Comparison of ENCODE assay signal across 16 cellular contexts in genomic region chr5:20157089-20157488, GRCh38.
DNase-seq lines count a peak whose midpoint lies in the region; ATAC-seq and TF ChIP-seq lines count a peak whose summit lies in the region.
"Had no signal": no experiment of that assay in that cellular context is flagged by ENCODE, and none has a peak within 500 bp of the region (broad histone marks: within the 10 kb centered on the region; RNA-seq: fewer than 3 reads in every experiment).

No MANE protein-coding gene starts in this region.

- no peaks in the 10 kb centered on the region for H3K79me2 ChIP-seq in fibroblast of lung (ENCODE audit: control insufficient read depth, insufficient read depth, low read length)

- ATAC-seq in HG03175 (IDR thresholded peaks at IDR 0.05; ENCODE audit: unreplicated experiment) = no peak
- no peak for ATAC-seq in natural killer cell treated with Interleukin-12 subunit alpha and Interleukin-12 subunit beta and Interleukin-15 and Interleukin-18, amount 100 ng/mL, for 72 hours
- ATAC-seq: A549; CD8-positive, alpha-beta T cell; GM23338; K562 had no signal

- no peaks in the 10 kb centered on the region for H3K27me3 Mint-ChIP-seq in natural killer cell treated with Interleukin-12 subunit alpha and Interleukin-12 subunit beta and Interleukin-15 and Interleukin-18, amount 100 ng/mL, for 72 hours

- H3K4me3 Mint-ChIP-seq in natural killer cell treated with Interleukin-12 subunit alpha and Interleukin-12 subunit beta and Interleukin-15 and Interleukin-18, amount 100 ng/mL, for 72 hours = no peak overlapping the region
- H3K4me3 Mint-ChIP-seq: CD14-positive monocyte; CD8-positive, alpha-beta T cell; GM23338 had no signal

- no peak overlapping the region for H3K27ac Mint-ChIP-seq in natural killer cell treated with Interleukin-12 subunit alpha and Interleukin-12 subunit beta and Interleukin-15 and Interleukin-18, amount 100 ng/mL, for 72 hours
- H3K27ac Mint-ChIP-seq: CD14-positive monocyte; CD8-positive, alpha-beta T cell; GM23338 had no signal

- no peak for TF ChIP-seq CTCF in fibroblast of lung (conservative IDR thresholded peaks at IDR 0.05 in 1 of 2, IDR thresholded peaks at IDR 0.05 in 1 of 2; ENCODE audit: low read depth in 1 of 2, low read length in 2 of 2)

- no peak overlapping the region for H2AFZ ChIP-seq in fibroblast of lung (ENCODE audit: low read length)
- H2AFZ ChIP-seq: GM23338 had no signal

- H3K4me1 ChIP-seq in adipocyte (ENCODE audit: control insufficient read depth, insufficient read depth, low read length) (no peaks in the 10 kb centered on the region), fibroblast of lung (ENCODE audit: control insufficient read depth, extremely low read depth, insufficient read depth, low read length) (no peaks in the 10 kb centered on the region)
- H3K4me1 ChIP-seq: A549 had no signal

- no peak overlapping the region for H3K27ac ChIP-seq in fibroblast of lung (ENCODE audit: insufficient read depth, low read length)
- H3K27ac ChIP-seq: A549 had no signal

- H3K9me3 ChIP-seq in adipocyte (ENCODE audit: control insufficient read depth, low read length) (no peaks in the 10 kb centered on the region), fibroblast of lung (ENCODE audit: control insufficient read depth, insufficient read depth, low read depth, low read length) (no peaks in the 10 kb centered on the region)
- H3K9me3 ChIP-seq: A549 had no signal

- H3K4me3 ChIP-seq in adipocyte (ENCODE audit: low read length) (no peak overlapping the region), fibroblast of lung (replicated peaks in 1 of 4; ENCODE audit: control extremely low read depth in 1 of 4, insufficient read depth in 1 of 4, low read depth in 3 of 4, low read length in 4 of 4) (no peak overlapping the region)
- H3K4me3 ChIP-seq: A549, GM23338, K562 had no signal

- no peak overlapping the region for H3K4me2 ChIP-seq in fibroblast of lung (ENCODE audit: extremely low read depth, insufficient read depth, low read length)
- H3K4me2 ChIP-seq: A549, GM23338 had no signal

- H3K9me3 Mint-ChIP-seq in natural killer cell treated with Interleukin-12 subunit alpha and Interleukin-12 subunit beta and Interleukin-15 and Interleukin-18, amount 100 ng/mL, for 72 hours = peaks cover 8% of the 10 kb centered on the region

- H4K20me1 ChIP-seq in fibroblast of lung (ENCODE audit: control insufficient read depth, extremely low read depth, insufficient read depth, low read length) = no peaks in the 10 kb centered on the region

- H3K27me3 ChIP-seq in adipocyte (replicated peaks; ENCODE audit: control insufficient read depth, insufficient read depth, low read length) (no peaks in the 10 kb centered on the region), fibroblast of lung (ENCODE audit: control insufficient read depth, insufficient read depth, low read length) (no peaks in the 10 kb centered on the region)

- H3K36me3 ChIP-seq in adipocyte (ENCODE audit: control insufficient read depth, insufficient read depth, low read length, severe bottlenecking) (no peaks in the 10 kb centered on the region), fibroblast of lung (ENCODE audit: control insufficient read depth, insufficient read depth, low read length) (no peaks in the 10 kb centered on the region)

- H3K4me1 Mint-ChIP-seq in natural killer cell treated with Interleukin-12 subunit alpha and Interleukin-12 subunit beta and Interleukin-15 and Interleukin-18, amount 100 ng/mL, for 72 hours (ENCODE audit: low read depth in 2 of 2) = no peaks in the 10 kb centered on the region
- H3K4me1 Mint-ChIP-seq: CD14-positive monocyte had no signal

- H3K9ac ChIP-seq in adipocyte (ENCODE audit: low read length) (no peak overlapping the region), fibroblast of lung (ENCODE audit: insufficient read depth, low read length) (no peak overlapping the region)

- DNase-seq in HS-5 (ENCODE audit: low read depth) (peak; percentile 13), adipocyte (ENCODE audit: low read depth) (peak; percentile 38), fibroblast of lung (ENCODE audit: low read depth in 2 of 2) (peak; percentile 20 to 26), cortex of kidney (lab: John Stamatoyannopoulos, UW) (no peak), NCI-H2171 treated with DMSO at 0.1 percent for 48 hours (lab: John Stamatoyannopoulos, UW) (no peak)
- DNase-seq in natural killer cell treated with Interleukin-12 subunit alpha and Interleukin-12 subunit beta and Interleukin-15 and Interleukin-18, amount 100 ng/mL, for 72 hours (ENCODE audit: low spot score) = no peak
- DNase-seq: CD8-positive, alpha-beta T cell; COR-L47; DND-41; GF-D8; H7 had no signal

- H3K36me3 Mint-ChIP-seq in natural killer cell treated with Interleukin-12 subunit alpha and Interleukin-12 subunit beta and Interleukin-15 and Interleukin-18, amount 100 ng/mL, for 72 hours = peaks cover 4% of the 10 kb centered on the region
- H3K36me3 Mint-ChIP-seq: CD14-positive monocyte; CD8-positive, alpha-beta T cell had no signal

Comparison
In these comparisons a context has a peak if more than half of its experiments do, and no peak if none do; other contexts are left out.
1. DNase-seq: peak in HS-5 (single experiment), adipocyte (single experiment) and fibroblast of lung (2 of 2); none in cortex of kidney (single experiment), NCI-H2171 treated with DMSO at 0.1 percent for 48 hours (single experiment) and natural killer cell treated with Interleukin-12 subunit alpha and Interleukin-12 subunit beta and Interleukin-15 and Interleukin-18, amount 100 ng/mL, for 72 hours (single experiment).